ENCODE assay signal across 1 cellular context in the genomic region with DNA sequence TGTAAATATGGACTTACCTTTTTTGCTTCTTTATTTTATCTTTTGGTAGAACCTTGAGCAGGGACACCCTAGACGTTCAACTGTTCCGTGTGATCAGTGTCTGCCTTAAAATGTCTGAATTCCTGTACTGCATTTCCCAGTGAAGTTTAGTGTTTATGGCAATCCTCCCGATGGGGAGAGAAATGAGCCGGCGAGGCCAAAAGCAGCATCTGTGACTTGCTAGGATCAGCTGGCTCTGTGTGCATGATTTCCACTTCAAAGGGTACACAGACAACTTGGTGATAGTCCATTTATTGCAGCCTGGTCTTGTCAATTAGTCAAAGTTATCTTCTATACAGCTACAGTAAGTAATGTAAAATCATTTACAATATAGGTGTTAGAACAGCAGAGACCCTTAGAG.
TF ChIP-seq lines count a peak whose summit lies in the region.

No MANE protein-coding gene starts in this region.

TF ChIP-seq in IMR-90, 13 proteins besides CTCF, POLR2A, EP300 and RAD21:
- TF ChIP-seq RCOR1 (IDR thresholded peaks at IDR 0.05; ENCODE audit: insufficient replicate concordance, low read length) (no peak), RFX5 (IDR thresholded peaks at IDR 0.05; ENCODE audit: low read depth, low read length) (no peak), CHD1 (IDR thresholded peaks at IDR 0.05; ENCODE audit: low read depth, low read length) (no peak), NFE2L2 (IDR thresholded peaks at IDR 0.05; ENCODE audit: low read depth, low read length) (no peak), ELK1 (IDR thresholded peaks at IDR 0.05; ENCODE audit: borderline replicate concordance, low read depth, low read length) (no peak), MXI1 (IDR thresholded peaks at IDR 0.05; ENCODE audit: borderline replicate concordance, low read depth, low read length) (no peak), MAFK (IDR thresholded peaks at IDR 0.05; ENCODE audit: low read depth, low read length) (no peak), FOS (IDR thresholded peaks at IDR 0.05; ENCODE audit: low read depth, low read length) (no peak), SMC3 (IDR thresholded peaks at IDR 0.05; ENCODE audit: low read depth, low read length) (no peak), BHLHE40 (IDR thresholded peaks at IDR 0.05; ENCODE audit: low read depth, low read length) (no peak), CEBPB (IDR thresholded peaks at IDR 0.05; ENCODE audit: low read depth, low read length) (no peak), USF2 (IDR thresholded peaks at IDR 0.05; ENCODE audit: low read depth, low read length) (no peak), MAZ (IDR thresholded peaks at IDR 0.05; ENCODE audit: borderline replicate concordance, low read depth, low read length) (no peak)
